8 cellular contexts compared by ENCODE assay signal in genomic region chr19:42034640-42035384, GRCh38. TPM values are rescaled to one million over a fixed set of nuclear protein-coding genes. Genes with fewer than 3 reads are reported as not detected.
A peak's percentile ranks its signal among the peaks of the same experiment; 100 is the strongest.
DNase-seq lines count a peak whose midpoint lies in the region; ATAC-seq and TF ChIP-seq lines count a peak whose summit lies in the region.
"Not testable (repeated sequence)": the region's sequence is repeated elsewhere in the genome, so short reads cannot be mapped to it uniquely, and the experiment has no call there.

No MANE protein-coding gene starts in this region.

- not testable (repeated sequence) for H3K27ac ChIP-seq in CD4-positive, alpha-beta memory T cell (ENCODE audit: low read depth, low read length); naive thymus-derived CD4-positive, alpha-beta T cell (ENCODE audit: low read depth, low read length)
- H3K27ac ChIP-seq in HCT116 (ENCODE audit: low read depth, low read length): peak overlapping the region; percentile 44

- ATAC-seq in HCT116: peak; percentile 95
- ATAC-seq in naive thymus-derived CD4-positive, alpha-beta T cell: peak; percentile 90

- CTCF ChIA-PET in CD4-positive, alpha-beta memory T cell (lab: Charles Lee; ENCODE audit: partially characterized antibody): interaction anchor here (0.6 to 2.0 kb wide), 11 partner anchors 8 to 270 kb away, joined by 3 to 18 read pairs (median 4); partner anchors contain the start of gene RPS19
- CTCF ChIA-PET in HCT116 (lab: Charles Lee): interaction anchor here (0.6 to 1.6 kb wide), 27 partner anchors 8 to 242 kb away, joined by 3 to 21 read pairs (median 5); partner anchors contain the start of gene ZNF574
- CTCF ChIA-PET in naive thymus-derived CD4-positive, alpha-beta T cell (lab: Charles Lee): interaction anchor here (0.6 to 1.2 kb wide), 7 partner anchors 18 to 600 kb away, joined by 3 to 6 read pairs (median 3); partner anchors contain the start of genes RABAC1 and RPS19

- H3K4me1 ChIP-seq in CD4-positive, alpha-beta memory T cell (ENCODE audit: insufficient read depth, low read length); naive thymus-derived CD4-positive, alpha-beta T cell (ENCODE audit: control insufficient read depth in 2 of 2, insufficient read depth in 2 of 2, low read length in 2 of 2): not testable (repeated sequence)
- H3K4me1 ChIP-seq in HCT116 (ENCODE audit: control insufficient read depth in 1 of 2, insufficient read depth in 2 of 2, low read length in 2 of 2): peaks cover 6 to 18% of the 10 kb centered on the region in 2 experiments

- not testable (repeated sequence) for H3K79me2 ChIP-seq in HCT116 (ENCODE audit: insufficient read depth, low read length)

- peak; percentile 74 for TF ChIP-seq RAD21 in HCT116 (IDR thresholded peaks at IDR 0.05; ENCODE audit: low read depth)

- TF ChIP-seq CTCF in HCT116 (IDR thresholded peaks at IDR 0.05 in 2 of 3, conservative IDR thresholded peaks at IDR 0.05 in 1 of 3; ENCODE audit: borderline replicate concordance in 1 of 3, insufficient read depth in 1 of 3, low read depth in 2 of 3, low read length in 2 of 3): peak; percentile 56 to 91 (median 91); a peak in 5 of 6 replicates
- TF ChIP-seq CTCF in fibroblast of villous mesenchyme (IDR thresholded peaks at IDR 0.05; ENCODE audit: insufficient read depth, low read depth, low read length): peak; percentile 93

- not testable (repeated sequence) for H3K9me3 Mint-ChIP-seq in CD4-positive, alpha-beta memory T cell; naive thymus-derived CD4-positive, alpha-beta T cell

- RAD21 ChIA-PET in HCT116 (lab: Charles Lee; ENCODE audit: low non-redundant PET in 1 of 2, low total read pairs in 2 of 2, uncharacterized antibody in 2 of 2, unreplicated experiment in 2 of 2): not testable (repeated sequence)

- not testable (repeated sequence) for BruUV-seq in HCT116 (replicated peaks; lab: Mats Ljungman, UMichigan)

- H3K4me3 Mint-ChIP-seq in CD4-positive, alpha-beta memory T cell: peak overlapping the region in 2 of 8 donors; percentile 17 to 59
- not testable (repeated sequence) for H3K4me3 Mint-ChIP-seq in naive thymus-derived CD4-positive, alpha-beta T cell

- H2AFZ ChIP-seq in HCT116 (ENCODE audit: low read depth, low read length, poor library complexity, severe bottlenecking): peak overlapping the region; percentile 52

- not testable (repeated sequence) for H3K4me1 Mint-ChIP-seq in CD4-positive, alpha-beta memory T cell; naive thymus-derived CD4-positive, alpha-beta T cell

- not testable (repeated sequence) for H3K4me3 ChIP-seq in CD4-positive, alpha-beta memory T cell (ENCODE audit: low read length in 2 of 2); fibroblast of villous mesenchyme (ENCODE audit: low read depth, low read length); naive thymus-derived CD4-positive, alpha-beta T cell (ENCODE audit: low read length)
- H3K4me3 ChIP-seq in HCT116 (replicated peaks in 1 of 2; ENCODE audit: low read depth in 1 of 2, low read length in 2 of 2): peak overlapping the region; percentile 35 to 52

- H4K20me1 ChIP-seq in HCT116 (ENCODE audit: insufficient read depth): not testable (repeated sequence)

- not testable (repeated sequence) for H3K9me2 ChIP-seq in HCT116 (ENCODE audit: insufficient read depth)

- not testable (repeated sequence) for H3K36me3 Mint-ChIP-seq in CD4-positive, alpha-beta memory T cell; naive thymus-derived CD4-positive, alpha-beta T cell

- peak overlapping the region; percentile 43 for H3K9ac ChIP-seq in HCT116 (ENCODE audit: low read length)

- intact Hi-C loops in CD4-positive, alpha-beta memory T cell (cut with micrococcal nuclease): loop anchor here (1.0 to 2.0 kb wide), 2 partner anchors 76 to 176 kb away; partner anchors contain the start of gene RABAC1
- intact Hi-C loops in HCT116 (cut with micrococcal nuclease): not testable (repeated sequence)
- intact Hi-C loops in naive thymus-derived CD4-positive, alpha-beta T cell (cut with micrococcal nuclease): loop anchor here (1.0 to 10.0 kb wide), 6 partner anchors 60 to 242 kb away; partner anchors contain the start of gene RABAC1 (in 2 of the 2)

- POLR2A ChIA-PET in CD4-positive, alpha-beta memory T cell (lab: Charles Lee; ENCODE audit: partially characterized antibody): interaction anchor here (1.0 kb wide), 1 partner anchor 175 kb away, joined by 3 read pairs; no protein-coding TSS in a partner anchor
- POLR2A ChIA-PET in HCT116 (lab: Charles Lee): interaction anchor here (0.7 to 0.9 kb wide), 4 partner anchors 24 to 221 kb away, joined by 3 to 5 read pairs (median 4); no protein-coding TSS in a partner anchor
- POLR2A ChIA-PET in naive thymus-derived CD4-positive, alpha-beta T cell (lab: Charles Lee): interaction anchor here (1.0 kb wide), 1 partner anchor 76 kb away, joined by 4 read pairs; the partner anchor contains the start of gene RABAC1

- not testable (repeated sequence) for H3K9me3 ChIP-seq in CD4-positive, alpha-beta memory T cell (ENCODE audit: control insufficient read depth in 1 of 2, low read length in 2 of 2); HCT116 (ENCODE audit: control insufficient read depth in 1 of 2, insufficient read depth in 1 of 2, low read depth in 1 of 2, low read length in 2 of 2); naive thymus-derived CD4-positive, alpha-beta T cell (ENCODE audit: control insufficient read depth in 2 of 3, low read length in 3 of 3)

- not testable (repeated sequence) for H3K27me3 Mint-ChIP-seq in CD4-positive, alpha-beta memory T cell; naive thymus-derived CD4-positive, alpha-beta T cell

- H3K27me3 ChIP-seq in CD4-positive, alpha-beta memory T cell (ENCODE audit: insufficient read depth, low read length); HCT116 (ENCODE audit: insufficient read depth, low read length); naive thymus-derived CD4-positive, alpha-beta T cell (ENCODE audit: control insufficient read depth in 2 of 2, insufficient read depth in 2 of 2, low read length in 2 of 2): not testable (repeated sequence)

- peak overlapping the region in 1 of 7 donors; percentile 48 for H3K27ac Mint-ChIP-seq in CD4-positive, alpha-beta memory T cell
- H3K27ac Mint-ChIP-seq in naive thymus-derived CD4-positive, alpha-beta T cell: peak overlapping the region in 3 of 9 donors; percentile 4 to 55 (median 32)

- peak; percentile 57 to 63 (median 59) for DNase-seq in CD4-positive, alpha-beta memory T cell
- DNase-seq in HCT116 (ENCODE audit: low read depth, low spot score) (peak; percentile 75), NCI-H2171 (lab: John Stamatoyannopoulos, UW) (peak; percentile 57), T-helper 9 cell (peak; percentile 59), fibroblast of villous mesenchyme (ENCODE audit: low read depth) (peak; percentile 69)
- peak; percentile 64 for DNase-seq in activated naive CD4-positive, alpha-beta T cell treated with anti-CD3 and anti-CD28 coated beads, Interleukin-2, amount 50 U/mL, for 16 hours
- DNase-seq in naive thymus-derived CD4-positive, alpha-beta T cell: peak; percentile 35 to 64 (median 53)
- DNase-seq in stimulated activated CD8-positive, alpha-beta memory T cell treated with anti-CD3 and anti-CD28 coated beads, Interleukin-15, amount 100 ng/mL, for 48 hours (ENCODE audit: low read depth in 2 of 2): peak; percentile 21 to 38

- H3K36me3 ChIP-seq in CD4-positive, alpha-beta memory T cell (ENCODE audit: insufficient read depth, low read length); HCT116 (ENCODE audit: control insufficient read depth in 1 of 2, insufficient read depth in 2 of 2, low read length in 2 of 2); naive thymus-derived CD4-positive, alpha-beta T cell (ENCODE audit: control insufficient read depth in 2 of 3, insufficient read depth in 3 of 3, low read length in 3 of 3): not testable (repeated sequence)

- TF ChIP-seq POLR2A in HCT116 (IDR thresholded peaks at IDR 0.05; ENCODE audit: borderline replicate concordance, extremely low read depth, insufficient read depth, insufficient read length): not testable (repeated sequence)

- H3K4me2 ChIP-seq in HCT116 (ENCODE audit: low read length): peak overlapping the region; percentile 69

TF ChIP-seq in HCT116, 20 proteins besides CTCF, POLR2A, EP300 and RAD21:
- TF ChIP-seq SRF (IDR thresholded peaks at IDR 0.05; ENCODE audit: low read depth): 0 out of 2 replicates have a peak, but pooled peaks have one; percentile 20
- peak; percentile 73 for TF ChIP-seq EGR1 (IDR thresholded peaks at IDR 0.05; ENCODE audit: low read depth)
- TF ChIP-seq JUND (IDR thresholded peaks at IDR 0.05): peak; percentile 26; the same call in 1 of the 2 replicates
- TF ChIP-seq FOSL1 (IDR thresholded peaks at IDR 0.05; ENCODE audit: low read depth): 0 out of 2 replicates have a peak, but pooled peaks have one; percentile 33
- peak; percentile 34; the same call in 1 of the 2 replicates for TF ChIP-seq SP1 (IDR thresholded peaks at IDR 0.05; ENCODE audit: low read depth)
- peak; percentile 75; the same call in 1 of the 2 replicates for TF ChIP-seq CBX3 (IDR thresholded peaks at IDR 0.05; ENCODE audit: low read depth)

RNA-seq across cellular contexts. Expression of gene GRIK5, which starts 35.2 kb away (rescaled TPM):
- total RNA-seq in CD4-positive, alpha-beta memory T cell: under 1 TPM; 0.12 to 0.17 TPM
- not detected for polyA plus RNA-seq in CD4-positive, alpha-beta memory T cell
- total RNA-seq in HCT116 (2021; ENCODE audit: unreplicated experiment): 1.7 TPM
- polyA plus RNA-seq in HCT116 (2012): 1.4 and 1.5 TPM in 2 replicates
- total RNA-seq in fibroblast of villous mesenchyme: not detected in 2 replicates
- 1 to 10 TPM in 2 of 5 experiments, under 1 TPM in 3; 0.57 to 3.5 (median 0.86) TPM for total RNA-seq in naive thymus-derived CD4-positive, alpha-beta T cell
- under 1 TPM in 1 of 2 donors, not detected in 1; 0.09 TPM for polyA plus RNA-seq in naive thymus-derived CD4-positive, alpha-beta T cell

RNA-seq across cellular contexts. Expression of gene ATP1A3, which starts 40.8 kb away (rescaled TPM):
- 1 to 10 TPM; 2.7 to 3.5 TPM for total RNA-seq in CD4-positive, alpha-beta memory T cell
- polyA plus RNA-seq in CD4-positive, alpha-beta memory T cell: under 1 TPM; 0.89 to 0.95 TPM
- total RNA-seq in HCT116 (2021; ENCODE audit: unreplicated experiment): 34.7 TPM
- polyA plus RNA-seq in HCT116 (2012): 30.8 and 34.9 TPM in 2 replicates
- total RNA-seq in fibroblast of villous mesenchyme: not detected in 2 replicates
- total RNA-seq in naive thymus-derived CD4-positive, alpha-beta T cell: 1 to 10 TPM; 1.3 to 5.0 (median 2.9) TPM
- polyA plus RNA-seq in naive thymus-derived CD4-positive, alpha-beta T cell: 1 to 10 TPM in 1 of 2 donors, under 1 TPM in 1; 0.54 to 2.7 TPM

RNA-seq across cellular contexts. Expression of gene ZNF574, which starts 41.2 kb away (rescaled TPM):
- 10 to 100 TPM; 25.1 to 26.0 TPM for total RNA-seq in CD4-positive, alpha-beta memory T cell
- polyA plus RNA-seq in CD4-positive, alpha-beta memory T cell: 10 to 100 TPM; 14.8 to 24.6 TPM
- total RNA-seq in HCT116 (2021; ENCODE audit: unreplicated experiment) (24.6 TPM), fibroblast of villous mesenchyme (13.5 and 19.0 TPM in 2 replicates)
- polyA plus RNA-seq in HCT116 (2012): 22.3 and 25.0 TPM in 2 replicates
- total RNA-seq in naive thymus-derived CD4-positive, alpha-beta T cell: 10 to 100 TPM; 17.6 to 26.7 (median 20.9) TPM
- 10 to 100 TPM; 11.2 to 32.8 TPM for polyA plus RNA-seq in naive thymus-derived CD4-positive, alpha-beta T cell
